In genomic region chr15:89334510-89335288, GRCh38 we compare ENCODE assay signal across 1 cellular context.
A peak's percentile ranks its signal among the peaks of the same experiment; 100 is the strongest.
TF ChIP-seq lines count a peak whose summit lies in the region.

POLG (minus strand) TSS chr15:89334824; CDS start chr15:89333754, 1,070 bp downstream.

TF ChIP-seq in GM12878, 131 proteins besides CTCF, POLR2A, EP300 and RAD21 (continued from another document and continues in another):
- TF ChIP-seq REST (IDR thresholded peaks at IDR 0.05; ENCODE audit: low read depth, low read length) (no peak; the same call in 1 of the 2 replicates), CREB1 (IDR thresholded peaks at IDR 0.05; ENCODE audit: low read depth) (peak; percentile 79), BMI1 (IDR thresholded peaks at IDR 0.05; ENCODE audit: borderline replicate concordance) (no peak; the same call in 1 of the 2 replicates), E2F8 (IDR thresholded peaks at IDR 0.05; ENCODE audit: low read depth, partially characterized antibody) (no peak), USF2 (IDR thresholded peaks at IDR 0.05; ENCODE audit: borderline replicate concordance, low read depth, low read length) (no peak), TAF1 (IDR thresholded peaks at IDR 0.05; ENCODE audit: borderline replicate concordance, low read depth, low read length) (peak; percentile 91; the same call in 1 of the 2 replicates), WRNIP1 (IDR thresholded peaks at IDR 0.05; ENCODE audit: borderline replicate concordance, low read depth, low read length) (no peak), LARP7 (IDR thresholded peaks at IDR 0.05) (peak; percentile 96), CHD1 (IDR thresholded peaks at IDR 0.05; ENCODE audit: low read depth, low read length) (peak; percentile 100), YBX1 (IDR thresholded peaks at IDR 0.05) (no peak), ZNF384 (IDR thresholded peaks at IDR 0.05; ENCODE audit: borderline replicate concordance, low read depth, low read length) (no peak), RELB (IDR thresholded peaks at IDR 0.05; ENCODE audit: low read depth) (peak; percentile 91), FOXM1 (IDR thresholded peaks at IDR 0.05; ENCODE audit: low read depth, low read length) (peak; percentile 87), MLLT1 (IDR thresholded peaks at IDR 0.05) (peak; percentile 81), ZNF274 (IDR thresholded peaks at IDR 0.05; ENCODE audit: insufficient read depth, insufficient read length) (no peak), HDAC6 (IDR thresholded peaks at IDR 0.05; ENCODE audit: unreplicated experiment) (peak; percentile 89), NRF1 (conservative IDR thresholded peaks at IDR 0.05; ENCODE audit: low read depth, low read length) (no peak), HSF1 (IDR thresholded peaks at IDR 0.05; ENCODE audit: low read depth, low read length) (peak; percentile 91), ASH2L (IDR thresholded peaks at IDR 0.05; ENCODE audit: borderline replicate concordance, low read depth) (peak; percentile 64; the same call in 1 of the 2 replicates), MTA2 (IDR thresholded peaks at IDR 0.05; ENCODE audit: low read depth) (no peak; the same call in 1 of the 2 replicates), IRF4 (IDR thresholded peaks at IDR 0.05; ENCODE audit: low read depth, low read length) (peak; percentile 24), HCFC1 (IDR thresholded peaks at IDR 0.05; ENCODE audit: low read length) (peak; percentile 55; the same call in 1 of the 2 replicates), BACH1 (IDR thresholded peaks at IDR 0.05; ENCODE audit: borderline replicate concordance) (peak; percentile 92), RELA (IDR thresholded peaks at IDR 0.05; ENCODE audit: borderline replicate concordance, partially characterized antibody) (peak; percentile 83), PAX5 (IDR thresholded peaks at IDR 0.05; ENCODE audit: borderline replicate concordance, low read depth, low read length) (no peak), POLR2AphosphoS5 (IDR thresholded peaks at IDR 0.05; ENCODE audit: low read length) (peak; percentile 93), FOXK2 (IDR thresholded peaks at IDR 0.05) (peak; percentile 98), ZNF592 (IDR thresholded peaks at IDR 0.05) (0 out of 2 replicates have a peak, but pooled peaks have one; percentile 18), ZNF687 (IDR thresholded peaks at IDR 0.05) (peak; percentile 67), RUNX3 (IDR thresholded peaks at IDR 0.05; ENCODE audit: low read length) (peak; percentile 83)
